In genomic region chr6:155660243-155660977, GRCh38 we compare ENCODE assay signal across 15 cellular contexts.
DNase-seq lines count a peak whose midpoint lies in the region; ATAC-seq and TF ChIP-seq lines count a peak whose summit lies in the region.
"Had no signal": no experiment of that assay in that cellular context is flagged by ENCODE, and none has a peak within 500 bp of the region (broad histone marks: within the 10 kb centered on the region; RNA-seq: fewer than 3 reads in every experiment).

No MANE protein-coding gene starts in this region.

- no peaks in the 10 kb centered on the region for H3K9me3 Mint-ChIP-seq in endodermal cell

- no peak overlapping the region for H3K23ac ChIP-seq in mesendoderm (ENCODE audit: low read length)

- no peaks in the 10 kb centered on the region for H3K36me3 ChIP-seq in HEK293 (ENCODE audit: control insufficient read depth in 2 of 2, insufficient read depth in 1 of 2, low read length in 2 of 2)
- H3K36me3 ChIP-seq in endodermal cell (ENCODE audit: control insufficient read depth, insufficient read depth, low read length), result no peaks in the 10 kb centered on the region
- H3K36me3 ChIP-seq in mesendoderm (ENCODE audit: control insufficient read depth, insufficient read depth, low read length), result no peaks in the 10 kb centered on the region
- H3K36me3 ChIP-seq: BLaER1 treated with 17β-estradiol and CSF1 and Interleukin-3, amounts not matched to agents 10 nM and 100 nM had no signal

- H3K27ac ChIP-seq in HEK293 (ENCODE audit: extremely low read depth, low read depth, low read length), result no peak overlapping the region
- no peak overlapping the region for H3K27ac ChIP-seq in endodermal cell (ENCODE audit: low read depth, low read length)
- no peak overlapping the region for H3K27ac ChIP-seq in mesendoderm (ENCODE audit: low read depth, low read length)
- H3K27ac ChIP-seq: BLaER1 treated with 17β-estradiol and CSF1 and Interleukin-3, amounts not matched to agents 10 nM and 100 nM had no signal

- no peak overlapping the region for H3K9ac ChIP-seq in endodermal cell (ENCODE audit: extremely low read depth, low read length, poor library complexity, severe bottlenecking)
- H3K9ac ChIP-seq in mesendoderm (ENCODE audit: low read length), result no peak overlapping the region
- H3K9ac ChIP-seq: BLaER1 treated with 17β-estradiol and CSF1 and Interleukin-3, amounts not matched to agents 10 nM and 100 nM had no signal

- H2AK5ac ChIP-seq in mesendoderm (ENCODE audit: low read length), result no peak overlapping the region

- H3K4me3 Mint-ChIP-seq in endodermal cell, result no peak overlapping the region
- H3K4me3 Mint-ChIP-seq: B cell; CD8-positive, alpha-beta T cell; GM23338 had no signal

- H3K4me1 Mint-ChIP-seq in endodermal cell, result peaks cover 16% of the 10 kb centered on the region
- H3K4me1 Mint-ChIP-seq: B cell, GM23338 had no signal

- no peak overlapping the region for H4K5ac ChIP-seq in mesendoderm (ENCODE audit: low read length)

- POLR2A ChIA-PET in HEK293 (lab: Yijun Ruan, JAX), result no interaction called here

- no peaks in the 10 kb centered on the region for H3K79me1 ChIP-seq in mesendoderm (ENCODE audit: low read length)

- H3K4me2 ChIP-seq in mesendoderm (ENCODE audit: low read length), result no peak overlapping the region
- H3K4me2 ChIP-seq: BLaER1 treated with 17β-estradiol and CSF1 and Interleukin-3, amounts not matched to agents 10 nM and 100 nM; GM23338 had no signal

- H3K36me3 Mint-ChIP-seq in endodermal cell (ENCODE audit: low read depth), result no peaks in the 10 kb centered on the region
- H3K36me3 Mint-ChIP-seq: CD8-positive, alpha-beta T cell had no signal

- WGBS in endodermal cell (ENCODE audit: insufficient coverage in 1 of 2, insufficient read length in 1 of 2), 2 experiments, result 78 to 94% methylated on average over 2 to 6 of the region's 6 CpGs
- WGBS in mesendoderm (ENCODE audit: extremely low coverage, insufficient coverage, low lambda C conversion rate), result no CpG with 5 or more reads among the region's 6 CpGs

- H3K18ac ChIP-seq in mesendoderm (ENCODE audit: low read length), result no peak overlapping the region

- H3K4ac ChIP-seq in mesendoderm (ENCODE audit: low read depth, low read length), result no peak overlapping the region

- no peaks in the 10 kb centered on the region for H3K79me2 ChIP-seq in mesendoderm (ENCODE audit: control insufficient read depth, insufficient read depth, low read length)

- ATAC-seq in HG02981 (IDR thresholded peaks at IDR 0.05; ENCODE audit: unreplicated experiment), result no peak
- ATAC-seq: CD8-positive, alpha-beta T cell; GM23338 had no signal

- H2BK15ac ChIP-seq in mesendoderm (replicated peaks; ENCODE audit: low read depth), result no peak overlapping the region

- H3K4me3 ChIP-seq in HEK293 (ENCODE audit: low read depth, low read length) (no peak overlapping the region), endodermal cell (ENCODE audit: low read length) (no peak overlapping the region), mesendoderm (ENCODE audit: low read length) (no peak overlapping the region)
- H3K4me3 ChIP-seq: BLaER1 treated with 17β-estradiol and CSF1 and Interleukin-3, amounts not matched to agents 10 nM and 100 nM; GM23338 had no signal

- H2BK5ac ChIP-seq in mesendoderm (ENCODE audit: low read length), result no peak overlapping the region

- H3K9me3 ChIP-seq in HEK293 (ENCODE audit: control insufficient read depth, insufficient read depth, low read depth, low read length) (no peaks in the 10 kb centered on the region), endodermal cell (ENCODE audit: control insufficient read depth, low read length) (no peaks in the 10 kb centered on the region)

- no peak overlapping the region for H2BK120ac ChIP-seq in mesendoderm (ENCODE audit: low read depth, low read length)

- H3K4me1 ChIP-seq in HEK293 (ENCODE audit: control insufficient read depth, insufficient read depth, low read length), result no peaks in the 10 kb centered on the region
- peaks cover 3% of the 10 kb centered on the region for H3K4me1 ChIP-seq in endodermal cell (ENCODE audit: control insufficient read depth, insufficient read depth, low read length)
- no peaks in the 10 kb centered on the region for H3K4me1 ChIP-seq in mesendoderm (ENCODE audit: control insufficient read depth, low read depth, low read length)
- H3K4me1 ChIP-seq: BLaER1 treated with 17β-estradiol and CSF1 and Interleukin-3, amounts not matched to agents 10 nM and 100 nM had no signal

- no peak overlapping the region for H3K56ac ChIP-seq in mesendoderm (ENCODE audit: low read length)

- CTCF ChIA-PET in HEK293 (lab: Yijun Ruan, JAX), result interaction anchor here (1.0 kb wide), 1 partner anchor 9 kb away, joined by 5 read pairs; no protein-coding TSS in a partner anchor

- H4K8ac ChIP-seq in mesendoderm (ENCODE audit: low read depth, low read length), result no peak overlapping the region

- DNase-seq in OCI-M2 (lab: John Stamatoyannopoulos, UW; ENCODE audit: unreplicated experiment) (peak; percentile 19), endodermal cell (no peak), mesendoderm (peak; percentile 18), HPDE6-E6E7 (ENCODE audit: extremely low spot score) (no peak), DMS53 (lab: John Stamatoyannopoulos, UW) (no peak)
- DNase-seq in stimulated activated CD4-positive, alpha-beta T cell treated with anti-CD3 and anti-CD28 coated beads, Interleukin-2, amount 100 ng/mL, for 24 hours, result no peak
- DNase-seq: 8988T; CD8-positive, alpha-beta T cell; DMS 273 treated with DMSO at 0.1 percent for 48 hours; HCEC 1CT had no signal

- no peaks in the 10 kb centered on the region for H3K27me3 ChIP-seq in endodermal cell (ENCODE audit: control insufficient read depth, insufficient read depth, low read length, poor library complexity, severe bottlenecking)
- H3K27me3 ChIP-seq in mesendoderm (ENCODE audit: insufficient read depth, low read length, poor library complexity), result no peaks in the 10 kb centered on the region
- H3K27me3 ChIP-seq: BLaER1 treated with 17β-estradiol and CSF1 and Interleukin-3, amounts not matched to agents 10 nM and 100 nM had no signal

- peak overlapping the region; percentile 69 for H3K27ac Mint-ChIP-seq in endodermal cell
- H3K27ac Mint-ChIP-seq: B cell; CD8-positive, alpha-beta T cell; GM23338 had no signal

- TF ChIP-seq CTCF in HEK293 (tag by site-specific recombination; IDR thresholded peaks at IDR 0.05) (no peak), endodermal cell (conservative IDR thresholded peaks at IDR 0.05) (no peak)

- no peaks in the 10 kb centered on the region for H3K27me3 Mint-ChIP-seq in endodermal cell (ENCODE audit: insufficient read depth)

TF ChIP-seq in HEK293, 187 proteins besides CTCF, POLR2A, EP300 and RAD21:
- no peak for TF ChIP-seq ZBTB48 (tag by site-specific recombination; IDR thresholded peaks at IDR 0.05)
- peak; percentile 28; the same call in 1 of the 2 replicates for TF ChIP-seq ZFHX2 (tag by site-specific recombination; conservative IDR thresholded peaks at IDR 0.05)
- TF ChIP-seq ZNF37A (tag by site-specific recombination; IDR thresholded peaks at IDR 0.05), result no peak
- TF ChIP-seq TRIM28 (IDR thresholded peaks at IDR 0.05; ENCODE audit: borderline replicate concordance, low read length), result 0 out of 2 replicates have a peak, but pooled peaks have one; percentile 23

Comparison
In these comparisons a context has a peak if more than half of its experiments do, and no peak if none do; other contexts are left out.
1. DNase-seq: peak in OCI-M2 (single experiment) and mesendoderm (single experiment); none in endodermal cell (single experiment), stimulated activated CD4-positive, alpha-beta T cell treated with anti-CD3 and anti-CD28 coated beads, Interleukin-2, amount 100 ng/mL, for 24 hours (0 of 2), HPDE6-E6E7 (single experiment) and DMS53 (single experiment).